In the genomic region with DNA sequence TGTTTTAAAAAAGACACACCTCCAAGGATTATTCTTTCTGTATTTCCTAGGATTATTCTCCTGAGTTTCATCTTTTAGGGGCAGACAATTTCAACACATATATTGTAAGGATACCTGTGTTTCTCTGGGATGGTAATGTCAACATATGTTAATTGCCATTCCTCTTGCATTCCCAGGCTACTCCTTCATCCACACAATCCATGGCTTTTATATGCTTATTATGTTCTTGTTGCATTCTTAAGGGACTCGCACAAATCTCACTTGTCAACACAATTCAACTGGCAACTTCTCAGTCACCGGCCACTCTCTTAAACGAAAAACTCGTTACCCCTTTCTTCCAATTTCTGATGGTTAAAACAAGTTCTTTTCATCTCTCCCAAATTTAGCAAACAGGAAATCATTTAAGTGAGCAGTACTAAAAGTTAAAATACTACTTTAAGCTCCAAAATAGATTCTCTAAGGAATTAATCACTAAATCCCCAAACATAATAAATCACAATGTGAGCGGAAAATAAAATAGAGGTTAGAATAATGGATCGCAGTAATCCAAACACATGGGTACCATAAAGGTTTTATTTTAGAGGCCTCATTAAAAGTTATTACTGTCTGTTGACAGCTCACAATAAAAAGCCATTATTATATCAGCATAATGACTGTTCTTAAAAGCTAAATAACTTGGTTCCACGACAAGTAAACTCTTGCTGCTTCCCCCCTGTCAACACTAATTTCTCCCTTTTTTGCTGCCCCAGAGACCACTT, we compare ENCODE assay signal across 20 cellular contexts.
DNase-seq lines count a peak whose midpoint lies in the region; ATAC-seq and TF ChIP-seq lines count a peak whose summit lies in the region.
"Had no signal": no experiment of that assay in that cellular context is flagged by ENCODE, and none has a peak within 500 bp of the region (broad histone marks: within the 10 kb centered on the region; RNA-seq: fewer than 3 reads in every experiment).

No MANE protein-coding gene starts in this region.

- H2BK20ac ChIP-seq in H9 (ENCODE audit: low read depth, low read length, poor library complexity, severe bottlenecking): no peak overlapping the region

- no CpG with 5 or more reads among the region's 7 CpGs for WGBS in H9 (ENCODE audit: extremely low coverage, insufficient read length, low lambda C conversion rate)

- H3K23me2 ChIP-seq in H9 (ENCODE audit: insufficient read length, low read depth, low read length, poor library complexity, severe bottlenecking): no peaks in the 10 kb centered on the region

- H4K20me1 ChIP-seq in H9 (ENCODE audit: control insufficient read depth, insufficient read depth, insufficient read length): no peaks in the 10 kb centered on the region

- no peak overlapping the region for H3K27ac ChIP-seq in CD4-positive, alpha-beta T cell (ENCODE audit: low read depth, low read length)
- H3K27ac ChIP-seq in H9 (ENCODE audit: insufficient read length, low read depth, low read length) (no peak overlapping the region), iPS-18a (ENCODE audit: low read length) (no peak overlapping the region)

- H2BK5ac ChIP-seq in H9 (ENCODE audit: insufficient read length, low read length): no peak overlapping the region

- no peak overlapping the region for H3K14ac ChIP-seq in H9 (ENCODE audit: insufficient read depth, low read length)

- H3K27me3 Mint-ChIP-seq in CD4-positive, alpha-beta T cell: no peaks in the 10 kb centered on the region
- no peaks in the 10 kb centered on the region for H3K27me3 Mint-ChIP-seq in H9 (ENCODE audit: low read depth)

- H3K27me3 ChIP-seq in CD4-positive, alpha-beta T cell (ENCODE audit: control insufficient read depth, insufficient read depth, low read length): no peaks in the 10 kb centered on the region
- H3K27me3 ChIP-seq in H9 (ENCODE audit: insufficient read depth, low read length): no peaks in the 10 kb centered on the region
- no peaks in the 10 kb centered on the region for H3K27me3 ChIP-seq in iPS-18a (ENCODE audit: control insufficient read depth, insufficient read depth, low read length)

- H3K79me2 ChIP-seq in H9 (ENCODE audit: insufficient read depth, low read length): no peaks in the 10 kb centered on the region

- TF ChIP-seq CTCF in CD4-positive, alpha-beta T cell (IDR thresholded peaks at IDR 0.05): no peak
- TF ChIP-seq CTCF in H9 (conservative IDR thresholded peaks at IDR 0.05): no peak

- ATAC-seq in CD4-positive, alpha-beta T cell (ENCODE audit: poor library complexity): no peak
- no peak for ATAC-seq in HG02938 (IDR thresholded peaks at IDR 0.05; ENCODE audit: unreplicated experiment)
- ATAC-seq: HCT116, K562 had no signal

- peak overlapping the region; percentile 18 for H3K4me3 ChIP-seq in iPS-18a (ENCODE audit: low read length)
- H3K4me3 ChIP-seq: K562 had no signal

- no peak overlapping the region for H2AK5ac ChIP-seq in H9 (ENCODE audit: insufficient read length, low read length)

- intact Hi-C loops in CD4-positive, alpha-beta T cell (cut with DNase I, micrococcal nuclease): no loop called here

- H3K4me1 Mint-ChIP-seq in CD4-positive, alpha-beta T cell (ENCODE audit: low read depth): peaks cover 27% of the 10 kb centered on the region
- H3K4me1 Mint-ChIP-seq in H9: peaks cover 31 to 32% of the 10 kb centered on the region in 2 experiments

- H3K9me3 ChIP-seq in CD4-positive, alpha-beta T cell (ENCODE audit: control insufficient read depth, low read length): no peaks in the 10 kb centered on the region
- no peaks in the 10 kb centered on the region for H3K9me3 ChIP-seq in H9 (ENCODE audit: control insufficient read depth, low read depth, low read length)
- H3K9me3 ChIP-seq in iPS-18a (ENCODE audit: control insufficient read depth, low read depth, low read length): no peaks in the 10 kb centered on the region
- H3K9me3 ChIP-seq: SK-N-SH had no signal

- H3K4me1 ChIP-seq in H9 (ENCODE audit: insufficient read depth, low read length) (peaks cover 7% of the 10 kb centered on the region; the same call in 1 of the 2 replicates), iPS-18a (ENCODE audit: control insufficient read depth, low read depth, low read length) (peaks cover 18% of the 10 kb centered on the region)

- peak overlapping the region; percentile 2 for H3K27ac Mint-ChIP-seq in CD4-positive, alpha-beta T cell
- peak overlapping the region; percentile 8 to 95 (median 13); a peak in 6 of 7 replicates for H3K27ac Mint-ChIP-seq in H9

- H3K9ac ChIP-seq in H9 (ENCODE audit: extremely low read depth, insufficient read length, low read length): no peak overlapping the region
- H3K9ac ChIP-seq in iPS-18a (ENCODE audit: low read length): no peak overlapping the region
- H3K9ac ChIP-seq: SK-N-SH had no signal

- no peaks in the 10 kb centered on the region for H3K79me1 ChIP-seq in H9 (ENCODE audit: insufficient read depth, low read depth, low read length, poor library complexity, severe bottlenecking)

- H3K36me3 Mint-ChIP-seq in CD4-positive, alpha-beta T cell (ENCODE audit: low read depth): peaks cover 85% of the 10 kb centered on the region
- H3K36me3 Mint-ChIP-seq in H9 (ENCODE audit: insufficient read depth in 1 of 3, low read depth in 3 of 3): peaks cover 0 to 5% (median 0%) of the 10 kb centered on the region in 3 experiments; a peak in 1 of 7 replicates

- H3K23ac ChIP-seq in H9 (ENCODE audit: insufficient read length, low read depth, low read length): no peak overlapping the region

- no peaks in the 10 kb centered on the region for H3K9me3 Mint-ChIP-seq in CD4-positive, alpha-beta T cell
- no peaks in the 10 kb centered on the region for H3K9me3 Mint-ChIP-seq in H9

- H4K8ac ChIP-seq in H9 (replicated peaks; ENCODE audit: insufficient read length, low read depth, low read length): no peak overlapping the region

- H4K5ac ChIP-seq in H9 (ENCODE audit: insufficient read length, low read depth, low read length): no peak overlapping the region

- no peak overlapping the region for H3K18ac ChIP-seq in H9 (ENCODE audit: insufficient read length, low read depth, low read length)

- H3K4me3 Mint-ChIP-seq in CD4-positive, alpha-beta T cell: no peak overlapping the region
- H3K4me3 Mint-ChIP-seq in H9: no peak overlapping the region; a peak in 1 of 5 replicates

- no peak for DNase-seq in CD4-positive, alpha-beta T cell
- DNase-seq in H9: no peak
- DNase-seq in NCI-H748 treated with DMSO at 0.1 percent for 48 hours (lab: John Stamatoyannopoulos, UW): peak; percentile 60
- DNase-seq in OCI-M2 (lab: John Stamatoyannopoulos, UW; ENCODE audit: unreplicated experiment): no peak
- DNase-seq in NCI-H774 (lab: John Stamatoyannopoulos, UW): no peak
- no peak for DNase-seq in RPMI8226
- DNase-seq: ACHN, C1 segment of cervical spinal cord, DND-41, NCI-H1092 treated with DMSO at 0.1 percent for 48 hours, NCI-H146, NCI-H2029 treated with DMSO at 0.1 percent for 48 hours, NCI-H2171, NCI-H526 treated with DMSO at 0.1 percent for 48 hours, SHP77 treated with DMSO at 0.1 percent for 48 hours, SK-N-SH had no signal

- no peak overlapping the region for H2BK15ac ChIP-seq in H9 (ENCODE audit: low read depth, low read length)

- H3K56ac ChIP-seq in H9 (ENCODE audit: insufficient read length, low read depth, low read length): no peak overlapping the region

- no peak overlapping the region for H2BK12ac ChIP-seq in H9 (ENCODE audit: insufficient read length, low read depth, low read length)

- no peak overlapping the region for H3K4me2 ChIP-seq in H9 (ENCODE audit: insufficient read depth, insufficient read length, low read length)
- H3K4me2 ChIP-seq: SK-N-SH had no signal

- H3K4ac ChIP-seq in H9 (ENCODE audit: low read depth, low read length): no peak overlapping the region

- no peak overlapping the region for H3T11ph ChIP-seq in H9 (ENCODE audit: low read length)

- CTCF ChIA-PET in CD4-positive, alpha-beta T cell (lab: Charles Lee): no interaction called here

- no peak overlapping the region for H2AFZ ChIP-seq in H9 (ENCODE audit: low read length)

- POLR2A ChIA-PET in CD4-positive, alpha-beta T cell (lab: Charles Lee): no interaction called here

- no peak overlapping the region for H2BK120ac ChIP-seq in H9 (ENCODE audit: low read depth, low read length, poor library complexity, severe bottlenecking)

- no peak overlapping the region for H4K91ac ChIP-seq in H9 (ENCODE audit: insufficient read length, low read depth, low read length)

- no peaks in the 10 kb centered on the region for H3K36me3 ChIP-seq in iPS-18a (ENCODE audit: control insufficient read depth, low read depth, low read length)
